1 cellular context compared by ENCODE assay signal in genomic region chr5:75337366-75338021, GRCh38.
TF ChIP-seq lines count a peak whose summit lies in the region.

No MANE protein-coding gene starts in this region.

TF ChIP-seq in SK-N-SH treated with all-trans-retinoic acid at 6 μM for 48 hours, 23 proteins besides CTCF, POLR2A, EP300 and RAD21 (continued from another document):
- no peak for TF ChIP-seq CSRNP3 (CRISPR knock-in tag; IDR thresholded peaks at IDR 0.05)
